ENCODE assay signal across 13 cellular contexts in genomic region chr11:82756765-82757650, GRCh38. TPM values are rescaled to one million over a fixed set of nuclear protein-coding genes. Genes with fewer than 3 reads are reported as not detected.
DNase-seq lines count a peak whose midpoint lies in the region; ATAC-seq and TF ChIP-seq lines count a peak whose summit lies in the region.
"Had no signal": no experiment of that assay in that cellular context is flagged by ENCODE, and none has a peak within 500 bp of the region (broad histone marks: within the 10 kb centered on the region; RNA-seq: fewer than 3 reads in every experiment).

No MANE protein-coding gene starts in this region.

- no peaks in the 10 kb centered on the region for H3K36me3 Mint-ChIP-seq in activated naive CD8-positive, alpha-beta T cell treated with anti-CD3 and anti-CD28 coated beads, Interleukin-2, amount 50 U/mL, for 24 hours (ENCODE audit: low read depth)
- H3K36me3 Mint-ChIP-seq in memory B cell: no peaks in the 10 kb centered on the region

- no peaks in the 10 kb centered on the region for H3K27me3 ChIP-seq in BE2C
- H3K27me3 ChIP-seq: breast epithelium had no signal

- H3K36me3 ChIP-seq in BE2C: no peaks in the 10 kb centered on the region
- H3K36me3 ChIP-seq: breast epithelium had no signal

- peaks cover 22% of the 10 kb centered on the region for H3K4me1 Mint-ChIP-seq in activated naive CD8-positive, alpha-beta T cell treated with anti-CD3 and anti-CD28 coated beads, Interleukin-2, amount 50 U/mL, for 24 hours
- peaks cover 9% of the 10 kb centered on the region for H3K4me1 Mint-ChIP-seq in memory B cell

- in situ Hi-C loops in G401 (cut with HindIII; ENCODE audit: low sequenced_read_pairs): no loop called here

- DNase-seq in Ammon's horn (ENCODE audit: low spot score): peak; percentile 91
- peak; percentile 31 for DNase-seq in G401 (ENCODE audit: low spot score)
- DNase-seq in activated naive CD8-positive, alpha-beta T cell treated with anti-CD3 and anti-CD28 coated beads, Interleukin-2, amount 50 U/mL, for 24 hours: no peak
- no peak for DNase-seq in memory B cell (ENCODE audit: low spot score in 2 of 2)
- DNase-seq in BE2C: no peak
- DNase-seq: activated CD8-positive, alpha-beta memory T cell treated with anti-CD3 and anti-CD28 coated beads, Interleukin-2, amount 50 U/mL, for 48 hours; PC-3 had no signal

- no peaks in the 10 kb centered on the region for H3K9me3 ChIP-seq in BE2C
- H3K9me3 ChIP-seq: breast epithelium had no signal

- no peaks in the 10 kb centered on the region for H3K9me3 Mint-ChIP-seq in activated naive CD8-positive, alpha-beta T cell treated with anti-CD3 and anti-CD28 coated beads, Interleukin-2, amount 50 U/mL, for 24 hours
- no peaks in the 10 kb centered on the region for H3K9me3 Mint-ChIP-seq in memory B cell

- peak overlapping the region; percentile 15 for H3K4me3 Mint-ChIP-seq in activated naive CD8-positive, alpha-beta T cell treated with anti-CD3 and anti-CD28 coated beads, Interleukin-2, amount 50 U/mL, for 24 hours
- peak overlapping the region; percentile 65 for H3K4me3 Mint-ChIP-seq in memory B cell

- no peak for TF ChIP-seq CTCF in BE2C (IDR thresholded peaks at IDR 0.05; ENCODE audit: low read depth, low read length)

- no peaks in the 10 kb centered on the region for H3K27me3 Mint-ChIP-seq in activated naive CD8-positive, alpha-beta T cell treated with anti-CD3 and anti-CD28 coated beads, Interleukin-2, amount 50 U/mL, for 24 hours
- H3K27me3 Mint-ChIP-seq in memory B cell: peaks cover under 1% of the 10 kb centered on the region

- no peak for ATAC-seq in activated naive CD8-positive, alpha-beta T cell treated with anti-CD3 and anti-CD28 coated beads, Interleukin-2, amount 50 U/mL, for 24 hours
- ATAC-seq in memory B cell (ENCODE audit: low read depth) (peak; percentile 41), GM19455 (IDR thresholded peaks at IDR 0.05; ENCODE audit: unreplicated experiment) (no peak), HG02759 (IDR thresholded peaks at IDR 0.05; ENCODE audit: unreplicated experiment) (no peak), HG03342 (IDR thresholded peaks at IDR 0.05; ENCODE audit: unreplicated experiment) (no peak)
- ATAC-seq: HepG2, PC-3 had no signal

- H3K27ac Mint-ChIP-seq in activated naive CD8-positive, alpha-beta T cell treated with anti-CD3 and anti-CD28 coated beads, Interleukin-2, amount 50 U/mL, for 24 hours: no peak overlapping the region
- H3K27ac Mint-ChIP-seq in memory B cell: no peak overlapping the region

- no peaks in the 10 kb centered on the region for H3K4me1 ChIP-seq in BE2C
- H3K4me1 ChIP-seq: breast epithelium had no signal

- no peak overlapping the region for H3K4me3 ChIP-seq in BE2C (ENCODE audit: low read depth, low read length)
- H3K4me3 ChIP-seq: breast epithelium had no signal

RNA-seq across cellular contexts. Expression of gene FAM181B, which starts 23.3 kb away (rescaled TPM):
- total RNA-seq in G401 (2014; rRNA removed; shearing (Covaris generic)): not detected in 2 replicates
- polyA plus RNA-seq in BE2C (2012; ENCODE audit: insufficient read depth, insufficient read length, low read depth): 4.1 TPM
- total RNA-seq: H4, HepG2, PC-3 had no signal
- polyA plus RNA-seq: HepG2 had no signal

Comparison
In these comparisons a context has a peak if more than half of its experiments do, and no peak if none do; other contexts are left out.
1. DNase-seq: peak in Ammon's horn (single experiment) and G401 (single experiment); none in activated naive CD8-positive, alpha-beta T cell treated with anti-CD3 and anti-CD28 coated beads, Interleukin-2, amount 50 U/mL, for 24 hours (single experiment), memory B cell (0 of 2) and BE2C (single experiment).